ENCODE assay signal across 1 cellular context in the genomic region with DNA sequence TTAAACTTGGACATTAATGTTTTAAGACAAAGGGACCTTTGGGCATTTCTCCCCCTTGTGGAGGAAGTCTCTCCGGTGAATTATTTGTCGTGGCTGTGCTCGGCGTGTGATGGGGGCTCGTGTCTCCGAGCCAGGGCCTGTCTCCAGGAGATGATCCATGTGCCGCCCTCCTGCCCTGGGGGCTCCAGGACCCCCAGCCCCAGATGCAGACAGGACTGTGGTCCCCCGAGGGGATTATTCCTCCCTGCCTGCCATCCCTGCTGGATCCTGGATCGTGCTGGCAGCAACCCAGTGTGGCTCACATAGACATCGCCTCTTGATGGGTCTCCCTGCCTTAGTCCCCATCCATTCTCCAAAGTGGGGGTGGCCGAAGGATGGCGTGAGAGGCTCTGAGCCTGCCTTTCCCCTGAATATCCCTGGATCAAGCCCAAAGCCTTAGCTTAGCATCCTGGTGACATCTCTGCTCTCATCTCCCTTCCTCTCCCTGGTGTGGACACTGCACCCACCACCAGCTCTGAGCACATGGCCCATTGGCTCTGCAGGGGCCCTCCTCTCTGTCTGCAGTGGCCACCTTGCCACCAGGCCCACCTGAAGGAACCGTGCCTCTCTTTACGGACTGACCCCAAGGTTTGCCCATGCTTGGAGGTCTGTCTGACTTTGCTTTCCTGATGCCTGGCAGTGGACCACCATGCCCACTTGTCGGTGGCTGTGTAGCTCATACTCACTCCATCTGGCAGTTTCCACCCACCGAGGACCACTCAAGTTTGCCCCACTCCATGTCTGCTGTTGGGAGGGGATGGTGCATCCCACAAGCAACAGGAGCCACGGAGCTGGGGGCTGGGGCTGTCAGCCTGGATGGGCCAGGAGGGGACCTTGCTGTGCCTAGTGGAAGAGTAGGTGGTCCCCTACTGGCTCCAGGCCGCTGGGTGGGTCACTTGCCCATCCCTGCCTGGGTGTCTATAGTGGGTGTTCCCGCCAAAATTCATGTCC.
TF ChIP-seq lines count a peak whose summit lies in the region.

No MANE protein-coding gene starts in this region.

TF ChIP-seq in GM23338, 12 proteins besides CTCF, POLR2A, EP300 and RAD21:
- TF ChIP-seq, protein P1, sequence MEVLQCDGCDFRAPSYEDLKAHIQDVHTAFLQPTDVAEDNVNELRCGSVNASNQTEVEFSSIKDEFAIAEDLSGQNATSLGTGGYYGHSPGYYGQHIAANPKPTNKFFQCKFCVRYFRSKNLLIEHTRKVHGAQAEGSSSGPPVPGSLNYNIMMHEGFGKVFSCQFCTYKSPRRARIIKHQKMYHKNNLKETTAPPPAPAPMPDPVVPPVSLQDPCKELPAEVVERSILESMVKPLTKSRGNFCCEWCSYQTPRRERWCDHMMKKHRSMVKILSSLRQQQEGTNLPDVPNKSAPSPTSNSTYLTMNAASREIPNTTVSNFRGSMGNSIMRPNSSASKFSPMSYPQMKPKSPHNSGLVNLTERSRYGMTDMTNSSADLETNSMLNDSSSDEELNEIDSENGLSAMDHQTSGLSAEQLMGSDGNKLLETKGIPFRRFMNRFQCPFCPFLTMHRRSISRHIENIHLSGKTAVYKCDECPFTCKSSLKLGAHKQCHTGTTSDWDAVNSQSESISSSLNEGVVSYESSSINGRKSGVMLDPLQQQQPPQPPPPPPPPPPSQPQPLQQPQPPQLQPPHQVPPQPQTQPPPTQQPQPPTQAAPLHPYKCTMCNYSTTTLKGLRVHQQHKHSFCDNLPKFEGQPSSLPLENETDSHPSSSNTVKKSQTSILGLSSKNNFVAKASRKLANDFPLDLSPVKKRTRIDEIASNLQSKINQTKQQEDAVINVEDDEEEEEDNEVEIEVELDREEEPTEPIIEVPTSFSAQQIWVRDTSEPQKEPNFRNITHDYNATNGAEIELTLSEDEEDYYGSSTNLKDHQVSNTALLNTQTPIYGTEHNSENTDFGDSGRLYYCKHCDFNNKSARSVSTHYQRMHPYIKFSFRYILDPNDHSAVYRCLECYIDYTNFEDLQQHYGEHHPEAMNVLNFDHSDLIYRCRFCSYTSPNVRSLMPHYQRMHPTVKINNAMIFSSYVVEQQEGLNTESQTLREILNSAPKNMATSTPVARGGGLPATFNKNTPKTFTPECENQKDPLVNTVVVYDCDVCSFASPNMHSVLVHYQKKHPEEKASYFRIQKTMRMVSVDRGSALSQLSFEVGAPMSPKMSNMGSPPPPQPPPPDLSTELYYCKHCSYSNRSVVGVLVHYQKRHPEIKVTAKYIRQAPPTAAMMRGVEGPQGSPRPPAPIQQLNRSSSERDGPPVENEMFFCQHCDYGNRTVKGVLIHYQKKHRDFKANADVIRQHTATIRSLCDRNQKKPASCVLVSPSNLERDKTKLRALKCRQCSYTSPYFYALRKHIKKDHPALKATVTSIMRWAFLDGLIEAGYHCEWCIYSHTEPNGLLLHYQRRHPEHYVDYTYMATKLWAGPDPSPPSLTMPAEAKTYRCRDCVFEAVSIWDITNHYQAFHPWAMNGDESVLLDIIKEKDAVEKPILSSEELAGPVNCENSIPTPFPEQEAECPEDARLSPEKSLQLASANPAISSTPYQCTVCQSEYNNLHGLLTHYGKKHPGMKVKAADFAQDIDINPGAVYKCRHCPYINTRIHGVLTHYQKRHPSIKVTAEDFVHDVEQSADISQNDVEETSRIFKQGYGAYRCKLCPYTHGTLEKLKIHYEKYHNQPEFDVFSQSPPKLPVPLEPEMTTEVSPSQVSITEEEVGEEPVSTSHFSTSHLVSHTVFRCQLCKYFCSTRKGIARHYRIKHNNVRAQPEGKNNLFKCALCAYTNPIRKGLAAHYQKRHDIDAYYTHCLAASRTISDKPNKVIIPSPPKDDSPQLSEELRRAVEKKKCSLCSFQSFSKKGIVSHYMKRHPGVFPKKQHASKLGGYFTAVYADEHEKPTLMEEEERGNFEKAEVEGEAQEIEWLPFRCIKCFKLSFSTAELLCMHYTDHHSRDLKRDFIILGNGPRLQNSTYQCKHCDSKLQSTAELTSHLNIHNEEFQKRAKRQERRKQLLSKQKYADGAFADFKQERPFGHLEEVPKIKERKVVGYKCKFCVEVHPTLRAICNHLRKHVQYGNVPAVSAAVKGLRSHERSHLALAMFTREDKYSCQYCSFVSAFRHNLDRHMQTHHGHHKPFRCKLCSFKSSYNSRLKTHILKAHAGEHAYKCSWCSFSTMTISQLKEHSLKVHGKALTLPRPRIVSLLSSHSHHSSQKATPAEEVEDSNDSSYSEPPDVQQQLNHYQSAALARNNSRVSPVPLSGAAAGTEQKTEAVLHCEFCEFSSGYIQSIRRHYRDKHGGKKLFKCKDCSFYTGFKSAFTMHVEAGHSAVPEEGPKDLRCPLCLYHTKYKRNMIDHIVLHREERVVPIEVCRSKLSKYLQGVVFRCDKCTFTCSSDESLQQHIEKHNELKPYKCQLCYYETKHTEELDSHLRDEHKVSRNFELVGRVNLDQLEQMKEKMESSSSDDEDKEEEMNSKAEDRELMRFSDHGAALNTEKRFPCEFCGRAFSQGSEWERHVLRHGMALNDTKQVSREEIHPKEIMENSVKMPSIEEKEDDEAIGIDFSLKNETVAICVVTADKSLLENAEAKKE (CRISPR knock-in tag; IDR thresholded peaks at IDR 0.05) = no peak
TF ChIP-seq in GM23338: peak in this region for 0.
